In genomic region chr22:40818747-40819662, GRCh38 we compare ENCODE assay signal across 8 cellular contexts. TPM values are rescaled to one million over a fixed set of nuclear protein-coding genes. Genes with fewer than 3 reads are reported as not detected.
DNase-seq lines count a peak whose midpoint lies in the region; ATAC-seq and TF ChIP-seq lines count a peak whose summit lies in the region.

TSS of gene SLC25A17 (minus strand) at chr22:40819346. CDS start at chr22:40819248, 98 bp downstream.

- H3K27me3 ChIP-seq in GM23248 (replicated peaks; ENCODE audit: insufficient read depth) (no peaks in the 10 kb centered on the region), MG63 (no peaks in the 10 kb centered on the region), foreskin keratinocyte (no peaks in the 10 kb centered on the region), stomach (no peaks in the 10 kb centered on the region)

- no peaks in the 10 kb centered on the region for H3K9me3 Mint-ChIP-seq in neural crest cell

- intact Hi-C loops in stomach (cut with DNase I; ENCODE audit: low total_unique reads): no loop called here

- peak; percentile 90 for ATAC-seq in foreskin keratinocyte

- TF ChIP-seq CTCF in foreskin keratinocyte (conservative IDR thresholded peaks at IDR 0.05) (peak; percentile 49), neural crest cell (conservative IDR thresholded peaks at IDR 0.05) (peak; percentile 56), stomach (IDR thresholded peaks at IDR 0.05) (peak in 5 of 7 experiments; percentile 15 to 39 (median 25))

- 1% methylated on average over 53 to 61 of the region's 61 CpGs for WGBS in GM23248 (ENCODE audit: low coverage in 1 of 2, low lambda C conversion rate in 2 of 2, missing lambda C conversion rate in 2 of 2), 2 experiments
- 0 to 1% (median 0%) methylated on average over 45 to 61 of the region's 61 CpGs for WGBS in stomach, 5 donors

- peak; percentile 60 for DNase-seq in DMS53 treated with DMSO at 0.1 percent for 48 hours (lab: John Stamatoyannopoulos, UW; ENCODE audit: unreplicated experiment)
- peak; percentile 94 for DNase-seq in GM23248
- peak; percentile 86 for DNase-seq in MG63
- peak; percentile 77 to 83 for DNase-seq in SHP77 (lab: John Stamatoyannopoulos, UW)
- DNase-seq in activated effector memory CD4-positive, alpha-beta T cell treated with anti-CD3 and anti-CD28 coated beads, Interleukin-2, amount 50 U/mL, for 16 hours: peak; percentile 96
- DNase-seq in foreskin keratinocyte: peak; percentile 33 to 65
- DNase-seq in neural crest cell (ENCODE audit: low read depth, low spot score): peak; percentile 73
- DNase-seq in stomach: peak; percentile 93

- peaks cover 34% of the 10 kb centered on the region for H3K4me1 Mint-ChIP-seq in neural crest cell

- H3K9me3 ChIP-seq in GM23248 (ENCODE audit: low read depth) (no peaks in the 10 kb centered on the region), MG63 (no peaks in the 10 kb centered on the region), stomach (no peaks in the 10 kb centered on the region)

- H3K9ac ChIP-seq in GM23248: peak within 1 kb of the TSS; percentile 92

- peak within 1 kb of the TSS; percentile 95 for H3K4me3 ChIP-seq in GM23248
- peak within 1 kb of the TSS; percentile 93 for H3K4me3 ChIP-seq in MG63
- peak within 1 kb of the TSS; percentile 83 to 94 (median 90) for H3K4me3 ChIP-seq in stomach

- peak within 1 kb of the TSS; percentile 98 for H3K4me3 Mint-ChIP-seq in neural crest cell

- H3K27ac ChIP-seq in GM23248 (peak within 1 kb of the TSS; percentile 78), foreskin keratinocyte (peak within 1 kb of the TSS; percentile 81), stomach (peak within 1 kb of the TSS; percentile 73 to 88 (median 82))

- no peak for TF ChIP-seq POLR2A in stomach (IDR thresholded peaks at IDR 0.05)

- H3K4me2 ChIP-seq in GM23248 (ENCODE audit: unreplicated experiment): peak within 1 kb of the TSS; percentile 88

- no peaks in the 10 kb centered on the region for H3K9me2 ChIP-seq in GM23248 (ENCODE audit: insufficient read depth)

- no peaks in the 10 kb centered on the region for H3K27me3 Mint-ChIP-seq in neural crest cell (ENCODE audit: low read depth)

- H3K4me1 ChIP-seq in GM23248 (ENCODE audit: insufficient read depth) (peaks cover 15% of the 10 kb centered on the region), foreskin keratinocyte (peaks cover 6% of the 10 kb centered on the region), stomach (peaks cover 19 to 53% (median 28%) of the 10 kb centered on the region in 4 donors)

- peak within 1 kb of the TSS; percentile 72 for H3K27ac Mint-ChIP-seq in neural crest cell (ENCODE audit: unreplicated experiment)

- no peaks in the 10 kb centered on the region for H4K20me1 ChIP-seq in GM23248 (ENCODE audit: insufficient read depth)

- H3K79me2 ChIP-seq in GM23248 (ENCODE audit: insufficient read depth): peaks cover 49% of the 10 kb centered on the region

- TF ChIP-seq EP300 in stomach (IDR thresholded peaks at IDR 0.05): no peak

- H3F3A ChIP-seq in GM23248 (ENCODE audit: insufficient read depth): peaks cover 38% of the 10 kb centered on the region

- in situ Hi-C loops in GM23248 (cut with MboI): no loop called here

- H3K36me3 Mint-ChIP-seq in neural crest cell (ENCODE audit: low read depth): peaks cover 4% of the 10 kb centered on the region

- peak within 1 kb of the TSS; percentile 99 for H2AFZ ChIP-seq in GM23248

- H3K36me3 ChIP-seq in GM23248 (ENCODE audit: low read depth) (peaks cover 9% of the 10 kb centered on the region; the same call in 1 of the 2 replicates), MG63 (peaks cover 29% of the 10 kb centered on the region), stomach (peaks cover 0 to 20% (median 8%) of the 10 kb centered on the region in 4 donors)

RNA-seq across cellular contexts. Expression of gene SLC25A17, which starts in this region (rescaled TPM):
- 19.6 and 28.1 TPM in 2 replicates for total RNA-seq in GM23248 (2014; rRNA removed; shearing (Covaris generic))
- polyA plus RNA-seq in GM23248 (2016; fragmentation: Nextera tagmentation; extraction: Ambion mirVana) (27.6 and 28.6 TPM in 2 replicates), foreskin keratinocyte (23.0 and 27.7 TPM in 2 replicates), stomach (10 to 100 TPM; 10.4 to 13.4 (median 10.7) TPM)
- total RNA-seq in MG63 (2014; rRNA removed; shearing (Covaris generic); ENCODE audit: low replicate concordance): 46.8 and 50.8 TPM in 2 replicates
- total RNA-seq in foreskin keratinocyte (24.1 and 27.3 TPM in 2 replicates), neural crest cell (25.7 and 28.1 TPM in 2 replicates), stomach (10 to 100 TPM in 2 of 5 donors, 1 to 10 TPM in 2, not detected in 1; 4.6 to 27.0 (median 14.7) TPM)

Comparison
In these comparisons a context has a peak if more than half of its experiments do, and no peak if none do; other contexts are left out.
1. Peak in every context shown above with its lines: DNase-seq, ATAC-seq, H3K4me3 ChIP-seq and H3K27ac ChIP-seq.